ENCODE assay signal across 8 cellular contexts in genomic region chr12:53049582-53050318, GRCh38.
DNase-seq lines count a peak whose midpoint lies in the region; ATAC-seq lines count a peak whose summit lies in the region.

TNS2 (plus strand) TSS chr12:53050065; CDS start chr12:53050186, 121 bp downstream.

- in situ Hi-C loops in KBM-7 (cut with MboI; ENCODE audit: low pct_unique_long_range_greater_than_20kb, low sequenced_read_pairs), result loop anchor here (25.0 kb wide), 1 partner anchor 238 kb away; the partner anchor contains the start of genes MYG1 and PFDN5

- no peak for ATAC-seq in HG03039 (IDR thresholded peaks at IDR 0.05; ENCODE audit: unreplicated experiment)

- DNase-seq in KBM-7 (peak; percentile 37), caudate nucleus (lab: John Stamatoyannopoulos, UW) (peak in 9 of 61 donors; percentile 31 to 64 (median 48)), islet precursor cell (peak; percentile 86), GDM1 (lab: John Stamatoyannopoulos, UW) (no peak), SIG-M5 (lab: John Stamatoyannopoulos, UW) (no peak)

- H3K4me3 ChIP-seq in BLaER1 treated with 17β-estradiol and CSF1 and Interleukin-3, amounts not matched to agents 10 nM and 100 nM, result no peak within 1 kb of the TSS
- peak within 1 kb of the TSS; percentile 20 to 51 (median 39) for H3K4me3 ChIP-seq in skin epidermis

- H3K9ac ChIP-seq in BLaER1 treated with 17β-estradiol and CSF1 and Interleukin-3, amounts not matched to agents 10 nM and 100 nM, result peak within 1 kb of the TSS in 10 of 11 experiments; percentile 5 to 89 (median 48); a peak in 14 of 22 replicates

- no peaks in the 10 kb centered on the region for H3K36me3 ChIP-seq in BLaER1 treated with 17β-estradiol and CSF1 and Interleukin-3, amounts not matched to agents 10 nM and 100 nM

- H4K20me1 ChIP-seq in BLaER1 treated with 17β-estradiol and CSF1 and Interleukin-3, amounts not matched to agents 10 nM and 100 nM, result 0 out of 22 replicates have a peak, but pooled peaks cover 0 to 17% (median 0%) of the 10 kb centered on the region in 11 experiments

- peak within 1 kb of the TSS; percentile 71 to 99 (median 90) for H3K4me2 ChIP-seq in BLaER1 treated with 17β-estradiol and CSF1 and Interleukin-3, amounts not matched to agents 10 nM and 100 nM

- H3K27ac ChIP-seq in BLaER1 treated with 17β-estradiol and CSF1 and Interleukin-3, amounts not matched to agents 10 nM and 100 nM, result peak within 1 kb of the TSS in 9 of 11 experiments; percentile 23 to 56 (median 48); a peak in 14 of 22 replicates
- H3K27ac ChIP-seq in caudate nucleus (ENCODE audit: low read depth, low read length), result peak within 1 kb of the TSS; percentile 99
- peak within 1 kb of the TSS; percentile 66 to 95 (median 88) for H3K27ac ChIP-seq in skin epidermis

- H3K27me3 ChIP-seq in BLaER1 treated with 17β-estradiol and CSF1 and Interleukin-3, amounts not matched to agents 10 nM and 100 nM, result no peaks in the 10 kb centered on the region

- peaks cover 50 to 78% (median 68%) of the 10 kb centered on the region in 10 experiments for H3K4me1 ChIP-seq in BLaER1 treated with 17β-estradiol and CSF1 and Interleukin-3, amounts not matched to agents 10 nM and 100 nM

- H3K9me3 ChIP-seq in BLaER1 treated with 17β-estradiol and CSF1 and Interleukin-3, amounts not matched to agents 10 nM and 100 nM (replicated peaks in 1 of 11), result no peaks in the 10 kb centered on the region

Comparison
In these comparisons a context has a peak if more than half of its experiments do, and no peak if none do; other contexts are left out.
1. H3K27ac ChIP-seq: peak in every context shown above with its lines; median percentile 99 in caudate nucleus; 88 in skin epidermis; 48 in BLaER1 treated with 17β-estradiol and CSF1 and Interleukin-3, amounts not matched to agents 10 nM and 100 nM.
2. H3K4me3 ChIP-seq: peak in skin epidermis (7 of 7); none in BLaER1 treated with 17β-estradiol and CSF1 and Interleukin-3, amounts not matched to agents 10 nM and 100 nM (0 of 10).
3. DNase-seq: peak in KBM-7 (single experiment) and islet precursor cell (single experiment); none in GDM1 (single experiment) and SIG-M5 (single experiment).